ENCODE assay signal across 17 cellular contexts in the genomic region with DNA sequence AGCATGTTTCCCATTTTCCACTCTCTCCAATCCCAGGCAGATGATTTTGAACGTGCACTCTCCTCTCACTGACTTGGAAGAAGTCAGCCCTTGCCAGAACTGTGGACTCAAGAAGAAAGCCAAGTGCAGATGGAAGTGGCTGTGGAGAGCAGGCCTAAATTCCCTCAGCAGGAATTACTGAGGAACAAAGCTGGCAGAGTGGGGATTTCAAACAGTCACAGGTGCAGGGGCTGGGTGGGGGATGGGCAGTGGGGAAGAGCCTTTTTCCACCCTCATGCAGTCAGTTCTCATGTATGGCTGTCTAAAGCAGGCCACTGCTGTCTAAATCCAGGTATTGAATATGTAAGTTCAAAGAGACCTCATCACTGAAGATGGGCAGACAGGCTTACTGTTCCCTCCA. TPM values are rescaled to one million over a fixed set of nuclear protein-coding genes. Genes with fewer than 3 reads are reported as not detected.
DNase-seq lines count a peak whose midpoint lies in the region; ATAC-seq and TF ChIP-seq lines count a peak whose summit lies in the region.
"Had no signal": no experiment of that assay in that cellular context is flagged by ENCODE, and none has a peak within 500 bp of the region (broad histone marks: within the 10 kb centered on the region; RNA-seq: fewer than 3 reads in every experiment).

No MANE protein-coding gene starts in this region.

- no peak overlapping the region for H3K9ac ChIP-seq in IMR-90 (ENCODE audit: low read depth, low read length)

- WGBS in IMR-90 (ENCODE audit: extremely low coverage in 2 of 2, insufficient read length in 1 of 2), 2 experiments: no CpG with 5 or more reads among the region's 1 CpG
- WGBS in sigmoid colon, 2 donors: 73 to 81% methylated on average over 1 of the region's 1 CpG

- BruUV-seq in IMR-90 (replicated peaks; lab: Mats Ljungman, UMichigan): no TSS peak

- H4K5ac ChIP-seq in IMR-90 (ENCODE audit: low read depth, low read length): no peak overlapping the region

- H3K4me1 ChIP-seq in IMR-90 (ENCODE audit: control insufficient read depth, insufficient read depth, low read length): peaks cover 2% of the 10 kb centered on the region
- H3K4me1 ChIP-seq in sigmoid colon: peaks cover 0 to 17% (median 5%) of the 10 kb centered on the region in 4 donors

- in situ Hi-C loops in IMR-90 (cut with MboI; ENCODE audit: low sequenced_read_pairs): no loop called here

- H3K79me1 ChIP-seq in IMR-90 (ENCODE audit: low read depth in 1 of 2, low read length in 2 of 2): no peaks in the 10 kb centered on the region

- dilution Hi-C loops in IMR-90 (cut with HindIII; ENCODE audit: low sequenced_read_pairs, unreplicated experiment): no loop called here

- no peak overlapping the region for H4K91ac ChIP-seq in IMR-90 (ENCODE audit: insufficient read depth, low read depth, low read length)

- no peak overlapping the region for H2AFZ ChIP-seq in IMR-90 (replicated peaks; ENCODE audit: low read length, poor library complexity)
- H2AFZ ChIP-seq: GM23338 had no signal

- H2AK9ac ChIP-seq in IMR-90 (replicated peaks; ENCODE audit: low read depth, low read length, poor library complexity): peak overlapping the region; percentile 19

- TF ChIP-seq RAD21 in IMR-90 (IDR thresholded peaks at IDR 0.05; ENCODE audit: low read length): no peak

- H3K14ac ChIP-seq in IMR-90 (replicated peaks; ENCODE audit: low read depth, low read length): no peak overlapping the region

- H2BK15ac ChIP-seq in IMR-90 (ENCODE audit: low read depth, low read length): no peak overlapping the region

- no peak overlapping the region for H3K4ac ChIP-seq in IMR-90 (ENCODE audit: low read depth, low read length)

- TF ChIP-seq EP300 in sigmoid colon (IDR thresholded peaks at IDR 0.05): no peak

- no peak for TF ChIP-seq CTCF in IMR-90 (conservative IDR thresholded peaks at IDR 0.05; ENCODE audit: low read depth, low read length)
- no peak for TF ChIP-seq CTCF in sigmoid colon (IDR thresholded peaks at IDR 0.05)

- peaks cover 5% of the 10 kb centered on the region; the same call in 1 of the 2 replicates for H3K9me1 ChIP-seq in IMR-90 (ENCODE audit: insufficient read depth, low read length)

- H2BK20ac ChIP-seq in IMR-90 (ENCODE audit: low read depth, low read length): no peak overlapping the region; the same call in 1 of the 2 replicates

- H3K9me3 ChIP-seq in IMR-90 (ENCODE audit: control insufficient read depth, insufficient read depth, low read length) (peaks cover 2% of the 10 kb centered on the region; the same call in 1 of the 2 replicates), sigmoid colon (no peaks in the 10 kb centered on the region)

- H2AK5ac ChIP-seq in IMR-90 (ENCODE audit: low read depth, low read length): no peak overlapping the region

- CTCF ChIA-PET in IMR-90 (lab: Yijun Ruan, JAX): no interaction called here

- H2BK120ac ChIP-seq in IMR-90 (ENCODE audit: low read depth, low read length): no peak overlapping the region

- intact Hi-C loops in IMR-90 (cut with micrococcal nuclease): no loop called here
- intact Hi-C loops in sciatic nerve (cut with DNase I): no loop called here
- intact Hi-C loops in sigmoid colon (cut with DNase I): no loop called here

- no peak overlapping the region for H3K4me3 ChIP-seq in IMR-90 (ENCODE audit: insufficient read depth, low read depth, low read length)
- H3K4me3 ChIP-seq in sigmoid colon: no peak overlapping the region
- H3K4me3 ChIP-seq: GM23338 had no signal

- H2BK5ac ChIP-seq in IMR-90 (ENCODE audit: low read depth, low read length, poor library complexity, severe bottlenecking): no peak overlapping the region

- no peak for TF ChIP-seq POLR2A in IMR-90 (IDR thresholded peaks at IDR 0.05; ENCODE audit: low read depth, low read length)
- TF ChIP-seq POLR2A in sigmoid colon (IDR thresholded peaks at IDR 0.05): no peak

- no peak for ATAC-seq in IMR-90 (ENCODE audit: low read depth)
- no peak for ATAC-seq in sciatic nerve
- ATAC-seq: GM23338 had no signal

- POLR2A ChIA-PET in IMR-90 (lab: Charles Lee; ENCODE audit: unreplicated experiment): no interaction called here

- H3K4me2 ChIP-seq in IMR-90 (ENCODE audit: low read depth, low read length): no peak overlapping the region
- H3K4me2 ChIP-seq: GM23338 had no signal

- no peak overlapping the region for H3K18ac ChIP-seq in IMR-90 (ENCODE audit: low read depth, low read length)

- H3K56ac ChIP-seq in IMR-90 (ENCODE audit: extremely low read depth, insufficient read depth, low read length): no peak overlapping the region

- no peak overlapping the region for H3K23ac ChIP-seq in IMR-90 (ENCODE audit: low read depth, low read length)

- H3K27ac ChIP-seq in IMR-90 (ENCODE audit: insufficient read depth, low read length) (no peak overlapping the region), sigmoid colon (no peak overlapping the region)

- H3K27me3 ChIP-seq in IMR-90 (ENCODE audit: control insufficient read depth, insufficient read depth, low read length) (peaks cover 3% of the 10 kb centered on the region; the same call in 1 of the 2 replicates), sigmoid colon (no peaks in the 10 kb centered on the region)

- no peaks in the 10 kb centered on the region for H3K36me3 ChIP-seq in IMR-90 (ENCODE audit: control insufficient read depth, insufficient read depth, low read length)
- H3K36me3 ChIP-seq in sigmoid colon: no peaks in the 10 kb centered on the region

- H4K20me1 ChIP-seq in IMR-90 (ENCODE audit: insufficient read depth, low read length): no peaks in the 10 kb centered on the region

- H4K8ac ChIP-seq in IMR-90 (ENCODE audit: low read depth in 2 of 2, low read length in 2 of 2): no peak overlapping the region

- DNase-seq in NCI-H1092 treated with DMSO at 0.1 percent for 48 hours (lab: John Stamatoyannopoulos, UW) (peak; percentile 5), NCI-H1092 (lab: John Stamatoyannopoulos, UW) (no peak), IMR-90 (no peak), NCI-H69 (lab: John Stamatoyannopoulos, UW) (peak; percentile 53), fibroblast of peridontal ligament (ENCODE audit: extremely low read depth) (peak; percentile 25), cerebellum (ENCODE audit: low spot score) (no peak), sciatic nerve (ENCODE audit: low spot score) (no peak), sigmoid colon (no peak)
- DNase-seq: 8988T; ACHN; C1 segment of cervical spinal cord; Calu3; CD4-positive, alpha-beta T cell; DMS 273 treated with DMSO at 0.1 percent for 48 hours; EL; H9 had no signal

TF ChIP-seq in IMR-90, 13 proteins besides CTCF, POLR2A, EP300 and RAD21:
- no peak for TF ChIP-seq FOS (IDR thresholded peaks at IDR 0.05; ENCODE audit: low read depth, low read length)
- no peak for TF ChIP-seq USF2 (IDR thresholded peaks at IDR 0.05; ENCODE audit: low read depth, low read length)

RNA-seq across cellular contexts. Expression of gene PABIR2, which starts 55.2 kb away (rescaled TPM):
- 11.4 and 14.9 TPM in 2 replicates for total RNA-seq in IMR-90 (2012; rRNA removed)
- 19.6 and 27.9 TPM in 2 replicates for polyA plus RNA-seq in IMR-90 (2012; rRNA removed)
- 3.8 and 5.3 TPM in 2 replicates for polyA plus RNA-seq in IMR-90 (2012; cell fraction: cytosol; rRNA removed)
- 14.1 and 107 TPM in 2 replicates for polyA plus RNA-seq in IMR-90 (2012; cell fraction: nucleus; rRNA removed; ENCODE audit: low replicate concordance)
- 11.7 TPM for total RNA-seq in cerebellum
- 22.1 TPM for total RNA-seq in sciatic nerve
- total RNA-seq in sigmoid colon: 10 to 100 TPM in 3 of 4 donors, 1 to 10 TPM in 1; 8.2 to 16.9 (median 13.8) TPM
- polyA plus RNA-seq in sigmoid colon: 10 to 100 TPM; 13.4 to 20.6 (median 16.2) TPM

Comparison
In these comparisons a context has a peak if more than half of its experiments do, and no peak if none do; other contexts are left out.
1. DNase-seq: peak in NCI-H1092 treated with DMSO at 0.1 percent for 48 hours (single experiment), NCI-H69 (single experiment) and fibroblast of peridontal ligament (single experiment); none in NCI-H1092 (single experiment), IMR-90 (single experiment), cerebellum (single experiment), sciatic nerve (single experiment) and sigmoid colon (single experiment).